Comparison of ENCODE assay signal across 16 cellular contexts in genomic region chr13:109203587-109203986, GRCh38.
"Had no signal": no experiment of that assay in that cellular context is flagged by ENCODE, and none has a peak within 500 bp of the region (broad histone marks: within the 10 kb centered on the region; RNA-seq: fewer than 3 reads in every experiment).

No MANE protein-coding gene starts in this region.

- H3K27ac ChIP-seq: heart left ventricle, ovary, stomach, thoracic aorta, transverse colon had no signal

- ATAC-seq: esophagus mucosa; naive thymus-derived CD4-positive, alpha-beta T cell; right cardiac atrium had no signal

- H3K27me3 ChIP-seq: heart left ventricle, ovary, stomach, transverse colon had no signal

- H3K4me3 ChIP-seq: heart left ventricle, ovary, stomach, thoracic aorta, transverse colon had no signal

- H3K36me3 ChIP-seq: heart left ventricle, ovary, stomach, thoracic aorta, transverse colon had no signal

- DNase-seq: effector memory CD4-positive, alpha-beta T cell; heart left ventricle; hippocampal formation; kidney glomerular epithelial cell; naive thymus-derived CD4-positive, alpha-beta T cell; nephron progenitor cell; ovary; right cardiac atrium; small intestine; stimulated activated CD4-positive, alpha-beta T cell treated with anti-CD3 and anti-CD28 coated beads, Interleukin-12 subunit alpha, Interleukin-12 subunit beta, amount 100 ng/mL, for 4 hours; stimulated activated naive CD4-positive, alpha-beta T cell; stomach; substantia nigra; transverse colon had no signal

- H3K4me1 ChIP-seq: stomach, transverse colon had no signal

- H3K9me3 ChIP-seq: heart left ventricle, ovary, stomach, thoracic aorta, transverse colon had no signal
